Comparison of ENCODE assay signal across 8 cellular contexts in the genomic region with DNA sequence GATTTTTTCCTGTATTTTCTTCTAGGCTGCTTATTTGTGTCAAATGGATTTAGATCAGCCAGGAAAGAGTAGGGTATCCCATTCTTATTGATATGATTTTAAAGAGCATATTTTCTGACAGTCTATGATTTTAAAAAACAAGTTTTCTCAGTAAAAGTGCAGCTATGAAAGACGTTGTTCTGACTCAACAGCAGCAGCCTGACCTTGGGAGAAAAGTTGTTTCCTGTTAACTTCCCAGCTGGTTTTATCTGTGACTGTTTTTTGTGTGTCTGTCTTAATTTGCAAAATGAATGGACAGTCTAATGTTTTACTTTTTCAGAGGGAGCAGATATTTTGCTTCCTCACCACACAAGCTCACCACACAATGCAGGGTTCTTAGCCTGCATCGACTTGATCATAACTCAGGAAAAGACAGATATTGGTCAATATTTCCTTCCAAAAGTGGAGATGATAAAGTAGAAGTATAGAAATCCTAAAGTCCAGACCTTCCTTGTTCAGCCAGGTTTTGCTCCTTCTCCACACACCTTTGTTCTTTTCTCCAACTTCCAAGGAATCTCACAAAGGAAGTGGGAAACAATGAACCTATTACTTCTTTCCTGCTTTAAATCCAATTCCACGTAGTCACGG. TPM values are rescaled to one million over a fixed set of nuclear protein-coding genes. Genes with fewer than 3 reads are reported as not detected.
DNase-seq lines count a peak whose midpoint lies in the region; ATAC-seq, FAIRE-seq and TF ChIP-seq lines count a peak whose summit lies in the region.

No MANE protein-coding gene starts in this region.

- H3K4me1 Mint-ChIP-seq in neural crest cell: peaks cover 24% of the 10 kb centered on the region

- H3K4me3 Mint-ChIP-seq in neural crest cell: peak overlapping the region; percentile 83

- ATAC-seq in HG03045 (IDR thresholded peaks at IDR 0.05; ENCODE audit: unreplicated experiment): no peak
- no peak for ATAC-seq in HG03139 (IDR thresholded peaks at IDR 0.05; ENCODE audit: unreplicated experiment)
- no peak for ATAC-seq in GM21526 (IDR thresholded peaks at IDR 0.05; ENCODE audit: low FRiP score, unreplicated experiment)

- H3K36me3 Mint-ChIP-seq in neural crest cell (ENCODE audit: low read depth): peaks cover 6% of the 10 kb centered on the region

- peak overlapping the region; percentile 98 for H3K27ac Mint-ChIP-seq in neural crest cell (ENCODE audit: unreplicated experiment)

- FAIRE-seq in endometrium (lab: Jason Lieb, UNC): peak; percentile 18

- DNase-seq in ELR (ENCODE audit: low read depth): peak; percentile 60
- DNase-seq in OCI-M1 (lab: John Stamatoyannopoulos, UW): peak; percentile 74
- DNase-seq in neural crest cell (ENCODE audit: low read depth, low spot score): no peak
- DNase-seq in stimulated activated CD4-positive, alpha-beta T cell treated with anti-CD3 and anti-CD28 coated beads, Interleukin-4, amount 100 ng/mL, for 4 hours: no peak

- TF ChIP-seq CTCF in neural crest cell (conservative IDR thresholded peaks at IDR 0.05): no peak

- no peaks in the 10 kb centered on the region for H3K27me3 Mint-ChIP-seq in neural crest cell (ENCODE audit: low read depth)

- no peaks in the 10 kb centered on the region for H3K9me3 Mint-ChIP-seq in neural crest cell

RNA-seq across cellular contexts. Expression of a gene that starts 0.7 kb away (rescaled TPM):
- total RNA-seq in neural crest cell: 19.3 and 19.9 TPM in 2 replicates

RNA-seq across cellular contexts. Expression of a gene that starts 58.2 kb away (rescaled TPM):
- 0.98 and 1.3 TPM in 2 replicates for total RNA-seq in neural crest cell

Comparison
In these comparisons a context has a peak if more than half of its experiments do, and no peak if none do; other contexts are left out.
1. DNase-seq: peak in ELR (single experiment) and OCI-M1 (single experiment); none in neural crest cell (single experiment) and stimulated activated CD4-positive, alpha-beta T cell treated with anti-CD3 and anti-CD28 coated beads, Interleukin-4, amount 100 ng/mL, for 4 hours (0 of 2).